In the genomic region with DNA sequence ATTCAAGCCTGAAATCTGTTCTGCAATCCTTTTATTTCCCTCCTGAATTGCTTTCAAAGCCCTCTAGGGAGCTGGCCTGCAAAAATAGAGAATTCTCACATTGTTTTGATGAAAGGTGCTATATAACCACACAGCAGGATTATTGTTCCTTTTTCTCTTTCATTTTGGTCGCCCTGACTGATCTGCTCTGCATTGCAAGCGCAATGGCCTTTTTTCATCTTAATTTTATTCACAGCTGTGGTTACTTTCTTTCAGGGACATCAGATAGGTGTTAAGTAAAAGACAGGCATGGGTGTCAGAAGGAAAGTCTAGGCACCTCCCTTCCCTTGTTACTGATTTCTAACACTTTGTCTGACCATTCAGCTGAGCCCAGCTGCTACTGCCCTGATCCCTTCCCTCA, we compare ENCODE assay signal across 1 cellular context.
TF ChIP-seq lines count a peak whose summit lies in the region.

No MANE protein-coding gene starts in this region.

TF ChIP-seq in GM12878, 131 proteins besides CTCF, POLR2A, EP300 and RAD21 (continued from another document):
- TF ChIP-seq, protein P1, sequence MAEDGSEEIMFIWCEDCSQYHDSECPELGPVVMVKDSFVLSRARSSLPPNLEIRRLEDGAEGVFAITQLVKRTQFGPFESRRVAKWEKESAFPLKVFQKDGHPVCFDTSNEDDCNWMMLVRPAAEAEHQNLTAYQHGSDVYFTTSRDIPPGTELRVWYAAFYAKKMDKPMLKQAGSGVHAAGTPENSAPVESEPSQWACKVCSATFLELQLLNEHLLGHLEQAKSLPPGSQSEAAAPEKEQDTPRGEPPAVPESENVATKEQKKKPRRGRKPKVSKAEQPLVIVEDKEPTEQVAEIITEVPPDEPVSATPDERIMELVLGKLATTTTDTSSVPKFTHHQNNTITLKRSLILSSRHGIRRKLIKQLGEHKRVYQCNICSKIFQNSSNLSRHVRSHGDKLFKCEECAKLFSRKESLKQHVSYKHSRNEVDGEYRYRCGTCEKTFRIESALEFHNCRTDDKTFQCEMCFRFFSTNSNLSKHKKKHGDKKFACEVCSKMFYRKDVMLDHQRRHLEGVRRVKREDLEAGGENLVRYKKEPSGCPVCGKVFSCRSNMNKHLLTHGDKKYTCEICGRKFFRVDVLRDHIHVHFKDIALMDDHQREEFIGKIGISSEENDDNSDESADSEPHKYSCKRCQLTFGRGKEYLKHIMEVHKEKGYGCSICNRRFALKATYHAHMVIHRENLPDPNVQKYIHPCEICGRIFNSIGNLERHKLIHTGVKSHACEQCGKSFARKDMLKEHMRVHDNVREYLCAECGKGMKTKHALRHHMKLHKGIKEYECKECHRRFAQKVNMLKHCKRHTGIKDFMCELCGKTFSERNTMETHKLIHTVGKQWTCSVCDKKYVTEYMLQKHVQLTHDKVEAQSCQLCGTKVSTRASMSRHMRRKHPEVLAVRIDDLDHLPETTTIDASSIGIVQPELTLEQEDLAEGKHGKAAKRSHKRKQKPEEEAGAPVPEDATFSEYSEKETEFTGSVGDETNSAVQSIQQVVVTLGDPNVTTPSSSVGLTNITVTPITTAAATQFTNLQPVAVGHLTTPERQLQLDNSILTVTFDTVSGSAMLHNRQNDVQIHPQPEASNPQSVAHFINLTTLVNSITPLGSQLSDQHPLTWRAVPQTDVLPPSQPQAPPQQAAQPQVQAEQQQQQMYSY (CRISPR knock-in tag; IDR thresholded peaks at IDR 0.05): no peak
- TF ChIP-seq IRF4 (IDR thresholded peaks at IDR 0.05; ENCODE audit: low read depth, low read length): no peak
- 0 out of 2 replicates have a peak, but pooled peaks have one; percentile 10 for TF ChIP-seq RUNX3 (IDR thresholded peaks at IDR 0.05; ENCODE audit: low read length)
- TF ChIP-seq RFX5 (IDR thresholded peaks at IDR 0.05; ENCODE audit: low read depth, low read length): no peak
- TF ChIP-seq ZNF24 (IDR thresholded peaks at IDR 0.05): 0 out of 2 replicates have a peak, but pooled peaks have one; percentile 9
- TF ChIP-seq PML (IDR thresholded peaks at IDR 0.05; ENCODE audit: low read length): no peak
- TF ChIP-seq EGR1 (IDR thresholded peaks at IDR 0.05; ENCODE audit: borderline replicate concordance in 1 of 2, low read depth in 2 of 2, low read length in 2 of 2): no peak
- TF ChIP-seq, protein P2, sequence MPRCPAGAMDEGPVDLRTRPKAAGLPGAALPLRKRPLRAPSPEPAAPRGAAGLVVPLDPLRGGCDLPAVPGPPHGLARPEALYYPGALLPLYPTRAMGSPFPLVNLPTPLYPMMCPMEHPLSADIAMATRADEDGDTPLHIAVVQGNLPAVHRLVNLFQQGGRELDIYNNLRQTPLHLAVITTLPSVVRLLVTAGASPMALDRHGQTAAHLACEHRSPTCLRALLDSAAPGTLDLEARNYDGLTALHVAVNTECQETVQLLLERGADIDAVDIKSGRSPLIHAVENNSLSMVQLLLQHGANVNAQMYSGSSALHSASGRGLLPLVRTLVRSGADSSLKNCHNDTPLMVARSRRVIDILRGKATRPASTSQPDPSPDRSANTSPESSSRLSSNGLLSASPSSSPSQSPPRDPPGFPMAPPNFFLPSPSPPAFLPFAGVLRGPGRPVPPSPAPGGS (IDR thresholded peaks at IDR 0.05; ENCODE audit: borderline replicate concordance, insufficient read depth, low read depth, low read length, poor library complexity, severe bottlenecking): no peak
- peak; percentile 26; the same call in 1 of the 2 replicates for TF ChIP-seq ZNF384 (IDR thresholded peaks at IDR 0.05; ENCODE audit: borderline replicate concordance, low read depth, low read length)
- TF ChIP-seq NR2F1 (conservative IDR thresholded peaks at IDR 0.05): peak; percentile 31; the same call in 1 of the 2 replicates
- TF ChIP-seq NFIC (IDR thresholded peaks at IDR 0.05; ENCODE audit: low read depth, low read length): no peak
- TF ChIP-seq, protein P3, sequence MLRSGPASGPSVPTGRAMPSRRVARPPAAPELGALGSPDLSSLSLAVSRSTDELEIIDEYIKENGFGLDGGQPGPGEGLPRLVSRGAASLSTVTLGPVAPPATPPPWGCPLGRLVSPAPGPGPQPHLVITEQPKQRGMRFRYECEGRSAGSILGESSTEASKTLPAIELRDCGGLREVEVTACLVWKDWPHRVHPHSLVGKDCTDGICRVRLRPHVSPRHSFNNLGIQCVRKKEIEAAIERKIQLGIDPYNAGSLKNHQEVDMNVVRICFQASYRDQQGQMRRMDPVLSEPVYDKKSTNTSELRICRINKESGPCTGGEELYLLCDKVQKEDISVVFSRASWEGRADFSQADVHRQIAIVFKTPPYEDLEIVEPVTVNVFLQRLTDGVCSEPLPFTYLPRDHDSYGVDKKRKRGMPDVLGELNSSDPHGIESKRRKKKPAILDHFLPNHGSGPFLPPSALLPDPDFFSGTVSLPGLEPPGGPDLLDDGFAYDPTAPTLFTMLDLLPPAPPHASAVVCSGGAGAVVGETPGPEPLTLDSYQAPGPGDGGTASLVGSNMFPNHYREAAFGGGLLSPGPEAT (IDR thresholded peaks at IDR 0.05; ENCODE audit: low read depth): peak; percentile 26; the same call in 1 of the 2 replicates
- no peak for TF ChIP-seq PAX5 (IDR thresholded peaks at IDR 0.05; ENCODE audit: borderline replicate concordance, low read depth, low read length)
- TF ChIP-seq MEF2B (IDR thresholded peaks at IDR 0.05; ENCODE audit: partially characterized antibody, poor library complexity, severe bottlenecking): peak; percentile 90
- TF ChIP-seq RCOR1 (conservative IDR thresholded peaks at IDR 0.05; ENCODE audit: low read depth, low read length): 0 out of 2 replicates have a peak, but pooled peaks have one; percentile 31
- TF ChIP-seq, protein P4, sequence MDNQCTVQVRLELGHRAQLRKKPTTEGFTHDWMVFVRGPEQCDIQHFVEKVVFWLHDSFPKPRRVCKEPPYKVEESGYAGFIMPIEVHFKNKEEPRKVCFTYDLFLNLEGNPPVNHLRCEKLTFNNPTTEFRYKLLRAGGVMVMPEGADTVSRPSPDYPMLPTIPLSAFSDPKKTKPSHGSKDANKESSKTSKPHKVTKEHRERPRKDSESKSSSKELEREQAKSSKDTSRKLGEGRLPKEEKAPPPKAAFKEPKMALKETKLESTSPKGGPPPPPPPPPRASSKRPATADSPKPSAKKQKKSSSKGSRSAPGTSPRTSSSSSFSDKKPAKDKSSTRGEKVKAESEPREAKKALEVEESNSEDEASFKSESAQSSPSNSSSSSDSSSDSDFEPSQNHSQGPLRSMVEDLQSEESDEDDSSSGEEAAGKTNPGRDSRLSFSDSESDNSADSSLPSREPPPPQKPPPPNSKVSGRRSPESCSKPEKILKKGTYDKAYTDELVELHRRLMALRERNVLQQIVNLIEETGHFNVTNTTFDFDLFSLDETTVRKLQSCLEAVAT (IDR thresholded peaks at IDR 0.05): 0 out of 2 replicates have a peak, but pooled peaks have one; percentile 20
- TF ChIP-seq IKZF2 (IDR thresholded peaks at IDR 0.05): peak; percentile 75 to 77; a peak in 2 of 4 replicates
- TF ChIP-seq CREB1 (IDR thresholded peaks at IDR 0.05; ENCODE audit: low read depth): no peak
- TF ChIP-seq, protein P5, sequence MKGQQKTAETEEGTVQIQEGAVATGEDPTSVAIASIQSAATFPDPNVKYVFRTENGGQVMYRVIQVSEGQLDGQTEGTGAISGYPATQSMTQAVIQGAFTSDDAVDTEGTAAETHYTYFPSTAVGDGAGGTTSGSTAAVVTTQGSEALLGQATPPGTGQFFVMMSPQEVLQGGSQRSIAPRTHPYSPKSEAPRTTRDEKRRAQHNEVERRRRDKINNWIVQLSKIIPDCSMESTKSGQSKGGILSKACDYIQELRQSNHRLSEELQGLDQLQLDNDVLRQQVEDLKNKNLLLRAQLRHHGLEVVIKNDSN (IDR thresholded peaks at IDR 0.05; ENCODE audit: borderline replicate concordance, extremely low read length, insufficient read depth, low read depth, low read length): no peak
- no peak for TF ChIP-seq CBX5 (IDR thresholded peaks at IDR 0.05; ENCODE audit: low read depth)
TF ChIP-seq in GM12878: peak in this region for 12.
